20 cellular contexts compared by ENCODE assay signal in genomic region chr6:105474234-105474633, GRCh38.
A peak's percentile ranks its signal among the peaks of the same experiment; 100 is the strongest.
DNase-seq lines count a peak whose midpoint lies in the region; ATAC-seq and TF ChIP-seq lines count a peak whose summit lies in the region.
"Had no signal": no experiment of that assay in that cellular context is flagged by ENCODE, and none has a peak within 500 bp of the region (broad histone marks: within the 10 kb centered on the region; RNA-seq: fewer than 3 reads in every experiment).

No MANE protein-coding gene starts in this region.

- peaks cover 12% of the 10 kb centered on the region; the same call in 2 of the 3 replicates for H3K4me1 Mint-ChIP-seq in GM23338
- H3K4me1 Mint-ChIP-seq: activated CD4-positive, alpha-beta T cell treated with anti-CD3 and anti-CD28 coated beads for 36 hours had no signal

- no peaks in the 10 kb centered on the region; the same call in 1 of the 2 replicates for H3K9me2 ChIP-seq in GM23338 (ENCODE audit: insufficient read depth)
- H3K9me2 ChIP-seq: SK-N-SH had no signal

- in situ Hi-C loops in astrocyte of the cerebellum (cut with HindIII; ENCODE audit: low sequenced_read_pairs) = no loop called here

- no peaks in the 10 kb centered on the region for H3K27me3 ChIP-seq in GM23338 (ENCODE audit: insufficient read depth)
- H3K27me3 ChIP-seq: BLaER1 treated with 17β-estradiol and CSF1 and Interleukin-3, amounts not matched to agents 10 nM and 100 nM; esophagus squamous epithelium; left lung; spleen had no signal

- H3K27me3 Mint-ChIP-seq in GM23338 (ENCODE audit: insufficient read depth, low read depth, poor library complexity) = peaks cover 4% of the 10 kb centered on the region

- H3K4me2 ChIP-seq in GM23338 = no peak overlapping the region
- H3K4me2 ChIP-seq: BLaER1 treated with 17β-estradiol and CSF1 and Interleukin-3, amounts not matched to agents 10 nM and 100 nM; PC-9; SK-N-SH had no signal

- ATAC-seq in GM23338 (peak; percentile 95), GM18498 (IDR thresholded peaks at IDR 0.05; ENCODE audit: unreplicated experiment) (no peak)
- no peak for ATAC-seq in activated CD4-positive, CD25-positive, alpha-beta regulatory T cell treated with anti-CD3 and anti-CD28 coated beads, Interleukin-2, amount 50 U/mL, for 24 hours
- ATAC-seq: activated CD4-positive, alpha-beta T cell treated with anti-CD3 and anti-CD28 coated beads for 36 hours; left lung; stimulated activated effector memory CD8-positive, alpha-beta T cell treated with anti-CD3 and anti-CD28 coated beads, Interleukin-12 subunit alpha, Interleukin-12 subunit beta, amount 100 ng/mL, for 72 hours had no signal

- H3K36me3 ChIP-seq in GM23338 (ENCODE audit: insufficient read depth) = no peaks in the 10 kb centered on the region
- H3K36me3 ChIP-seq: BLaER1 treated with 17β-estradiol and CSF1 and Interleukin-3, amounts not matched to agents 10 nM and 100 nM; esophagus squamous epithelium; left lung; spleen; transverse colon had no signal

- no peak overlapping the region for H2AFZ ChIP-seq in GM23338
- H2AFZ ChIP-seq: PC-9 had no signal

- H3F3A ChIP-seq in GM23338 (replicated peaks; ENCODE audit: low read depth) = no peaks in the 10 kb centered on the region

- H3K4me3 ChIP-seq in GM23338 (no peak overlapping the region), astrocyte of the cerebellum (ENCODE audit: low read depth, low read length) (no peak overlapping the region)
- H3K4me3 ChIP-seq: BLaER1 treated with 17β-estradiol and CSF1 and Interleukin-3, amounts not matched to agents 10 nM and 100 nM; esophagus squamous epithelium; left lung; PC-9; spleen; transverse colon had no signal

- H3K4me3 Mint-ChIP-seq in GM23338 = no peak overlapping the region
- H3K4me3 Mint-ChIP-seq: activated CD4-positive, alpha-beta T cell treated with anti-CD3 and anti-CD28 coated beads for 36 hours; stimulated activated effector memory CD8-positive, alpha-beta T cell treated with anti-CD3 and anti-CD28 coated beads, Interleukin-12 subunit alpha, Interleukin-12 subunit beta, amount 100 ng/mL, for 72 hours had no signal

- 0 out of 2 replicates have a peak overlapping the region, but pooled peaks have one; percentile 27 for H3K27ac Mint-ChIP-seq in GM23338
- H3K27ac Mint-ChIP-seq: activated CD4-positive, alpha-beta T cell treated with anti-CD3 and anti-CD28 coated beads for 36 hours; stimulated activated effector memory CD8-positive, alpha-beta T cell treated with anti-CD3 and anti-CD28 coated beads, Interleukin-12 subunit alpha, Interleukin-12 subunit beta, amount 100 ng/mL, for 72 hours had no signal

- H4K20me1 ChIP-seq in GM23338 (replicated peaks; ENCODE audit: insufficient read depth) = no peaks in the 10 kb centered on the region
- H4K20me1 ChIP-seq: BLaER1 treated with 17β-estradiol and CSF1 and Interleukin-3, amounts not matched to agents 10 nM and 100 nM had no signal

- peaks cover 7% of the 10 kb centered on the region for H3K9me3 Mint-ChIP-seq in GM23338

- no peak overlapping the region for H3K27ac ChIP-seq in GM23338 (ENCODE audit: low read depth)
- H3K27ac ChIP-seq: BLaER1 treated with 17β-estradiol and CSF1 and Interleukin-3, amounts not matched to agents 10 nM and 100 nM; esophagus squamous epithelium; left lung; PC-9; spleen; transverse colon had no signal

- TF ChIP-seq CTCF in GM23338 (conservative IDR thresholded peaks at IDR 0.05; ENCODE audit: low read depth in 2 of 2) (no peak), astrocyte of the cerebellum (IDR thresholded peaks at IDR 0.05; ENCODE audit: low read depth, low read length, missing control alignments) (no peak)

- DNase-seq in GM23338 (ENCODE audit: low spot score) = peak; percentile 65
- DNase-seq in astrocyte of the cerebellum (ENCODE audit: low read depth) = peak; percentile 80
- peak; percentile 28 for DNase-seq in fibroblast of the conjunctiva (ENCODE audit: low read depth)
- DNase-seq in retina = peak; percentile 14
- no peak for DNase-seq in occipital lobe (lab: John Stamatoyannopoulos, UW)
- DNase-seq: activated CD4-positive, alpha-beta T cell treated with anti-CD3 and anti-CD28 coated beads for 36 hours; activated CD8-positive, alpha-beta memory T cell treated with anti-CD3 and anti-CD28 coated beads, Interleukin-2, amount 50 U/mL, for 4 hours; activated naive CD4-positive, alpha-beta T cell treated with Interleukin-2 at 50 U/mL for 16 hours; esophagus squamous epithelium; left lung; NCI-H1417 treated with DMSO at 0.1 percent for 48 hours; NCI-H2171 treated with DMSO at 0.1 percent for 48 hours; PC-9; SK-N-SH; spleen; transverse colon had no signal

- H3K36me3 Mint-ChIP-seq in GM23338 (ENCODE audit: low read depth) = peaks cover 5% of the 10 kb centered on the region; the same call in 2 of the 3 replicates
- H3K36me3 Mint-ChIP-seq: stimulated activated effector memory CD8-positive, alpha-beta T cell treated with anti-CD3 and anti-CD28 coated beads, Interleukin-12 subunit alpha, Interleukin-12 subunit beta, amount 100 ng/mL, for 72 hours had no signal

- H3K79me2 ChIP-seq in GM23338 (replicated peaks; ENCODE audit: insufficient read depth) = no peaks in the 10 kb centered on the region

- no peaks in the 10 kb centered on the region; the same call in 1 of the 2 replicates for H3K4me1 ChIP-seq in GM23338 (ENCODE audit: insufficient read depth)
- H3K4me1 ChIP-seq: left lung, spleen, transverse colon had no signal

TF ChIP-seq in GM23338, 12 proteins besides CTCF, POLR2A, EP300 and RAD21 (continues in another document):
- TF ChIP-seq ZNF114 (CRISPR knock-in tag; IDR thresholded peaks at IDR 0.05) = no peak
- no peak for TF ChIP-seq EZH2phosphoT487 (IDR thresholded peaks at IDR 0.05; ENCODE audit: unreplicated experiment)
- TF ChIP-seq ETS1 (IDR thresholded peaks at IDR 0.05) = no peak
- TF ChIP-seq NANOG (IDR thresholded peaks at IDR 0.05; ENCODE audit: borderline replicate concordance) = no peak
- no peak for TF ChIP-seq STAT1 (IDR thresholded peaks at IDR 0.05; ENCODE audit: unreplicated experiment)
- TF ChIP-seq POLR2AphosphoS5 (IDR thresholded peaks at IDR 0.05; ENCODE audit: low read depth) = no peak
